Comparison of ENCODE assay signal across 3 cellular contexts in genomic region chr13:75738841-75739240, GRCh38.
TF ChIP-seq lines count a peak whose summit lies in the region.

No MANE protein-coding gene starts in this region.

TF ChIP-seq in SK-N-SH treated with all-trans-retinoic acid at 6 μM for 48 hours, 23 proteins besides CTCF, POLR2A, EP300 and RAD21 (continued from another document):
- no peak for TF ChIP-seq ISL1 (CRISPR knock-in tag; IDR thresholded peaks at IDR 0.05)
- no peak for TF ChIP-seq CREB5 (CRISPR knock-in tag; IDR thresholded peaks at IDR 0.05; ENCODE audit: low read depth)
- TF ChIP-seq TSHZ2 (CRISPR knock-in tag; IDR thresholded peaks at IDR 0.05), result no peak
- TF ChIP-seq GLIS3 (CRISPR knock-in tag; IDR thresholded peaks at IDR 0.05), result no peak

TF ChIP-seq in SK-N-SH, 30 proteins besides CTCF, POLR2A, EP300 and RAD21 (continued from another document):
- TF ChIP-seq CHD2 (IDR thresholded peaks at IDR 0.05; ENCODE audit: low read length, partially characterized antibody) (no peak), GATA2 (CRISPR knock-in tag; IDR thresholded peaks at IDR 0.05) (no peak), RCOR1 (IDR thresholded peaks at IDR 0.05; ENCODE audit: low read length) (no peak), POLR2AphosphoS5 (IDR thresholded peaks at IDR 0.05; ENCODE audit: low read depth, low read length) (no peak), FOXM1 (IDR thresholded peaks at IDR 0.05; ENCODE audit: low read depth) (no peak), USF1 (IDR thresholded peaks at IDR 0.05; ENCODE audit: borderline replicate concordance, low read depth) (no peak), ZBTB33 (IDR thresholded peaks at IDR 0.05; ENCODE audit: borderline replicate concordance, low read depth) (no peak), EZH2phosphoT487 (IDR thresholded peaks at IDR 0.05; ENCODE audit: borderline replicate concordance, low read depth) (no peak), NRF1 (IDR thresholded peaks at IDR 0.05; ENCODE audit: low read depth, low read length) (no peak), NFIC (IDR thresholded peaks at IDR 0.05; ENCODE audit: borderline replicate concordance) (no peak), JUND (IDR thresholded peaks at IDR 0.05) (no peak)

TF ChIP-seq in IMR-90, 13 proteins besides CTCF, POLR2A, EP300 and RAD21:
- no peak for TF ChIP-seq USF2 (IDR thresholded peaks at IDR 0.05; ENCODE audit: low read depth, low read length)
- TF ChIP-seq CHD1 (IDR thresholded peaks at IDR 0.05; ENCODE audit: low read depth, low read length), result no peak
- no peak for TF ChIP-seq SMC3 (IDR thresholded peaks at IDR 0.05; ENCODE audit: low read depth, low read length)
- no peak for TF ChIP-seq MAFK (IDR thresholded peaks at IDR 0.05; ENCODE audit: low read depth, low read length)
- TF ChIP-seq MAZ (IDR thresholded peaks at IDR 0.05; ENCODE audit: borderline replicate concordance, low read depth, low read length), result no peak
- no peak for TF ChIP-seq MXI1 (IDR thresholded peaks at IDR 0.05; ENCODE audit: borderline replicate concordance, low read depth, low read length)
- TF ChIP-seq RFX5 (IDR thresholded peaks at IDR 0.05; ENCODE audit: low read depth, low read length), result no peak
- no peak for TF ChIP-seq RCOR1 (IDR thresholded peaks at IDR 0.05; ENCODE audit: insufficient replicate concordance, low read length)
- TF ChIP-seq BHLHE40 (IDR thresholded peaks at IDR 0.05; ENCODE audit: low read depth, low read length), result no peak
- TF ChIP-seq NFE2L2 (IDR thresholded peaks at IDR 0.05; ENCODE audit: low read depth, low read length), result no peak
- no peak for TF ChIP-seq ELK1 (IDR thresholded peaks at IDR 0.05; ENCODE audit: borderline replicate concordance, low read depth, low read length)
- TF ChIP-seq CEBPB (IDR thresholded peaks at IDR 0.05; ENCODE audit: low read depth, low read length), result no peak
- TF ChIP-seq FOS (IDR thresholded peaks at IDR 0.05; ENCODE audit: low read depth, low read length), result no peak
